ENCODE assay signal across 23 cellular contexts in genomic region chr12:15528666-15529065, GRCh38.
A peak's percentile ranks its signal among the peaks of the same experiment; 100 is the strongest.
DNase-seq lines count a peak whose midpoint lies in the region; TF ChIP-seq lines count a peak whose summit lies in the region.
"Had no signal": no experiment of that assay in that cellular context is flagged by ENCODE, and none has a peak within 500 bp of the region (broad histone marks: within the 10 kb centered on the region; RNA-seq: fewer than 3 reads in every experiment).

No MANE protein-coding gene starts in this region.

- peak overlapping the region; percentile 93 for H3K27ac Mint-ChIP-seq in MCF 10A (ENCODE audit: low read depth, unreplicated experiment)
- no peak overlapping the region for H3K27ac Mint-ChIP-seq in Calu3 (ENCODE audit: unreplicated experiment)
- H3K27ac Mint-ChIP-seq: CD4-positive, alpha-beta memory T cell; CD4-positive, CD25-positive, alpha-beta regulatory T cell; CD8-positive, alpha-beta memory T cell had no signal

- H3K9me3 Mint-ChIP-seq in MCF 10A (ENCODE audit: unreplicated experiment) (no peaks in the 10 kb centered on the region), Calu3 (ENCODE audit: low read depth, unreplicated experiment) (no peaks in the 10 kb centered on the region)

- DNase-seq in MCF 10A (ENCODE audit: unreplicated experiment) (no peak), mammary epithelial cell (no peak), adipocyte (ENCODE audit: low read depth) (no peak), Calu3 (no peak)
- no peak for DNase-seq in activated CD4-positive, alpha-beta T cell treated with anti-CD3 and anti-CD28 coated beads for 48 hours
- DNase-seq: ACHN; BE2C; C1 segment of cervical spinal cord; CD4-positive, alpha-beta memory T cell; CD4-positive, CD25-positive, alpha-beta regulatory T cell; CD8-positive, alpha-beta memory T cell; COR-L47; DMS 273 treated with DMSO at 0.1 percent for 48 hours; DMS153; DMS53; DMS79; DND-41; EL; GDM1 had no signal

- no peaks in the 10 kb centered on the region for H3K27me3 Mint-ChIP-seq in MCF 10A (ENCODE audit: insufficient read depth, unreplicated experiment)
- H3K27me3 Mint-ChIP-seq in Calu3 (ENCODE audit: unreplicated experiment) = no peaks in the 10 kb centered on the region

- H3K4me1 Mint-ChIP-seq in MCF 10A (ENCODE audit: insufficient read depth, unreplicated experiment) = peaks cover 46% of the 10 kb centered on the region
- H3K4me1 Mint-ChIP-seq in Calu3 (ENCODE audit: low read depth, unreplicated experiment) = peaks cover 31% of the 10 kb centered on the region

- H4K20me1 ChIP-seq in mammary epithelial cell (ENCODE audit: insufficient read depth, low read length) = no peaks in the 10 kb centered on the region
- H4K20me1 ChIP-seq: BLaER1 had no signal

- in situ Hi-C loops in mammary epithelial cell (cut with MboI; ENCODE audit: low sequenced_read_pairs in 2 of 2) = loop anchor here in 1 of 2 donors (10.0 kb wide), 1 partner anchor 374 kb away; no protein-coding TSS in a partner anchor

- H3K9ac ChIP-seq in mammary epithelial cell (ENCODE audit: insufficient read depth, low read length) (no peak overlapping the region), adipocyte (ENCODE audit: low read length) (no peak overlapping the region)
- H3K9ac ChIP-seq: BLaER1 had no signal

- no peak overlapping the region for H2AFZ ChIP-seq in mammary epithelial cell (ENCODE audit: low read depth, low read length)

- CTCF ChIA-PET in MCF 10A (lab: Yijun Ruan, JAX) (interaction anchor here (0.6 to 12.2 kb wide), 10 partner anchors 38 to 817 kb away, joined by 3 to 218 read pairs (median 4); no protein-coding TSS in a partner anchor), mammary epithelial cell (lab: Charles Lee; ENCODE audit: low non-redundant PET) (interaction anchor here (0.6 to 1.1 kb wide), 2 partner anchors 56 to 253 kb away, joined by 7 to 8 read pairs; no protein-coding TSS in a partner anchor), Calu3 (lab: Charles Lee) (interaction anchor here (1.4 to 1.7 kb wide), 2 partner anchors 307 to 357 kb away, joined by 4 to 10 read pairs; partner anchors contain the start of gene RERG)

- BruUV-seq in MCF 10A (replicated peaks; lab: Mats Ljungman, UMichigan) = no TSS peak
- no TSS peak for BruUV-seq in mammary epithelial cell (replicated peaks; lab: Mats Ljungman, UMichigan)
- BruUV-seq in Calu3 (replicated peaks; lab: Mats Ljungman, UMichigan) = no TSS peak

- H3K9me3 ChIP-seq in mammary epithelial cell (replicated peaks; ENCODE audit: insufficient read depth, low read length) = no peaks in the 10 kb centered on the region
- H3K9me3 ChIP-seq in adipocyte (ENCODE audit: control insufficient read depth, low read length) = peaks cover 11% of the 10 kb centered on the region
- H3K9me3 ChIP-seq: BE2C, BLaER1 had no signal

- intact Hi-C loops in MCF 10A (cut with micrococcal nuclease) = loop anchor here (10.0 kb wide), 1 partner anchor 894 kb away; no protein-coding TSS in a partner anchor
- intact Hi-C loops in mammary epithelial cell (cut with micrococcal nuclease) = loop anchor here (5.0 to 10.0 kb wide), 3 partner anchors 526 to 724 kb away; partner anchors contain the start of genes ART4, C12orf60 and WBP11
- intact Hi-C loops in Calu3 (cut with micrococcal nuclease; ENCODE audit: unreplicated experiment) = no loop called here

- H3K79me2 ChIP-seq in mammary epithelial cell (ENCODE audit: insufficient read depth, low read length) = no peaks in the 10 kb centered on the region

- H3K27me3 ChIP-seq in mammary epithelial cell (ENCODE audit: insufficient read depth, low read length) (no peaks in the 10 kb centered on the region), adipocyte (replicated peaks; ENCODE audit: control insufficient read depth, insufficient read depth, low read length) (no peaks in the 10 kb centered on the region)
- H3K27me3 ChIP-seq: BE2C, BLaER1 had no signal

- dilution Hi-C loops in mammary epithelial cell (cut with HindIII; ENCODE audit: low sequenced_read_pairs) = no loop called here

- TF ChIP-seq CTCF in MCF 10A (IDR thresholded peaks at IDR 0.05; ENCODE audit: unreplicated experiment) (no peak), mammary epithelial cell (conservative IDR thresholded peaks at IDR 0.05 in 1 of 2, IDR thresholded peaks at IDR 0.05 in 1 of 2; ENCODE audit: extremely low read depth in 1 of 2, insufficient read depth in 1 of 2, low read depth in 1 of 2, low read length in 2 of 2) (no peak), Calu3 (IDR thresholded peaks at IDR 0.05; ENCODE audit: unreplicated experiment) (no peak)

- H3K4me3 Mint-ChIP-seq in MCF 10A (ENCODE audit: unreplicated experiment) (no peak overlapping the region), Calu3 (ENCODE audit: low read depth, unreplicated experiment) (no peak overlapping the region)
- H3K4me3 Mint-ChIP-seq: CD14-positive monocyte; CD4-positive, alpha-beta memory T cell; CD4-positive, CD25-positive, alpha-beta regulatory T cell had no signal

- no peak overlapping the region for H3K27ac ChIP-seq in mammary epithelial cell (ENCODE audit: insufficient read depth, low read depth, low read length)
- H3K27ac ChIP-seq: 22Rv1, BLaER1 had no signal

- no peak overlapping the region for H3K4me2 ChIP-seq in mammary epithelial cell (ENCODE audit: insufficient read depth, low read depth, low read length)
- H3K4me2 ChIP-seq: BLaER1 had no signal

- WGBS in mammary epithelial cell (ENCODE audit: low coverage, missing lambda C conversion rate) = 97% methylated on average over 2 of the region's 2 CpGs

- H3K4me1 ChIP-seq in mammary epithelial cell (ENCODE audit: insufficient read depth, low read length) (peaks cover 22% of the 10 kb centered on the region), adipocyte (ENCODE audit: control insufficient read depth, insufficient read depth, low read length) (peaks cover 25% of the 10 kb centered on the region)

- H3K4me3 ChIP-seq in mammary epithelial cell (replicated peaks in 1 of 3; ENCODE audit: insufficient read depth in 1 of 3, low read depth in 2 of 3, low read length in 3 of 3) = no peak overlapping the region
- peak overlapping the region; percentile 23 for H3K4me3 ChIP-seq in adipocyte (ENCODE audit: low read length)
- H3K4me3 ChIP-seq: BLaER1, GM12878 had no signal

- H3K36me3 ChIP-seq in mammary epithelial cell (ENCODE audit: insufficient read depth, low read length) (no peaks in the 10 kb centered on the region), adipocyte (ENCODE audit: control insufficient read depth, insufficient read depth, low read length, severe bottlenecking) (no peaks in the 10 kb centered on the region)
- H3K36me3 ChIP-seq: BLaER1 had no signal

- POLR2A ChIA-PET in MCF 10A (lab: Yijun Ruan, JAX) = interaction anchor here (0.9 kb wide), 1 partner anchor 246 kb away, joined by 3 read pairs; no protein-coding TSS in a partner anchor

- H3K36me3 Mint-ChIP-seq in MCF 10A (ENCODE audit: insufficient read depth, unreplicated experiment) = peaks cover 9% of the 10 kb centered on the region
- H3K36me3 Mint-ChIP-seq in Calu3 (ENCODE audit: insufficient read depth, unreplicated experiment) = no peaks in the 10 kb centered on the region
- H3K36me3 Mint-ChIP-seq: CD14-positive monocyte had no signal
